8 cellular contexts compared by ENCODE assay signal in the genomic region with DNA sequence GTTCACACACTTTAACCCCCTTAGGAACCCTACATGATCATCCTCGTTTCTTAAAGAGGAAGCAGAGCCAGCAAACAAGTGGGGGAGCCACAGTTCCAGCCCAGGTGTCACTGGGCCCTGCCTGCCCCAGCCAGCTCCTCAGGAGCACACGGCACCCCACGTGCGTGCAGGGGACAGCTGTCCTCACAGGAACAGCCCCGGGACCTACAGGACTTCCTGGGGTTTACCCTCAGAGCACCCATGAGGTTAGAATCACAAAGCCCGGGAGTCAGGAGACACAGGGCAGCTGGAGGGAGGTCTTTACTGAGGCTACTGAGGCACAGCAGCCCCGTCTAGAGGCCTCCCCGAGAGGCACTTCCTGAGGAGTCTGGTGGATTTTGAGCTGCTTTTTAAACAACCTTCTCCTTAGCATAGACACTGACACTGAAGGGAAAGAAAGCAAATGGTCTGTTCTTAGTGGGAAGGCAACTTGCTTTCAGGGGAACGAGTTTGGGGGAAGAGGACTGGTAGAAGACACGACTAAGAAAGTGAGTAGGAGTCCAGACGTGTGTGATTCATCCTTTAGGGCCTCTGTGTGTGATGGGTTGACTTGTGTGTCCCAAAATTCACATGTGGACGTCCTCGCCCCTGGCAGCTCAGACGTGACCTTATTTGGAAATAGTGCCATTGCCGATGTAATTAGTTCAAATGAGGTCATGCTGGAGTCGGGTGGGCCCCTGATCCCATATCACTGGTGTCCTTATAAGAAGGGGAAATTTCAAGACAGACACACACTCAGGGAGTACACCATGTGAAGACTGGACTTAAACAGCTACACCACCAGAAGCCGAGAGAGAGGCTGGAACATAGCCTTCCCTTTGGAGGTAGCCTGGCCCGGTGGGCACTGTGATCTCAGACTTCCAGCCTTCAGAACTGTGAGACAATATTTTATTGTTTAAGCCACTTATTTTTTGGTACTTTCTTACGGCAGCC.
DNase-seq lines count a peak whose midpoint lies in the region; ATAC-seq and TF ChIP-seq lines count a peak whose summit lies in the region.
"Not testable (repeated sequence)": the region's sequence is repeated elsewhere in the genome, so short reads cannot be mapped to it uniquely, and the experiment has no call there.

No MANE protein-coding gene starts in this region.

- peaks cover 44% of the 10 kb centered on the region for H3K4me1 Mint-ChIP-seq in activated CD4-positive, alpha-beta T cell treated with anti-CD3 and anti-CD28 coated beads for 36 hours
- peaks cover 49% of the 10 kb centered on the region for H3K4me1 Mint-ChIP-seq in activated naive CD8-positive, alpha-beta T cell treated with anti-CD3 and anti-CD28 coated beads, Interleukin-2, amount 50 U/mL, for 24 hours

- peak overlapping the region; percentile 54 for H3K9ac ChIP-seq in smooth muscle cell (ENCODE audit: low read depth)

- peaks cover 14% of the 10 kb centered on the region for H4K20me1 ChIP-seq in smooth muscle cell (ENCODE audit: low read depth)

- H3K79me2 ChIP-seq in smooth muscle cell (ENCODE audit: low read depth): peaks cover 35% of the 10 kb centered on the region

- not testable (repeated sequence) for H3K4me1 ChIP-seq in HEK293 (ENCODE audit: control insufficient read depth, insufficient read depth, low read length); smooth muscle cell (ENCODE audit: low read depth)

- not testable (repeated sequence) for TF ChIP-seq CTCF in HEK293 (tag by site-specific recombination; IDR thresholded peaks at IDR 0.05); smooth muscle cell (IDR thresholded peaks at IDR 0.05; ENCODE audit: borderline replicate concordance, insufficient read depth, poor library complexity, severe bottlenecking)

- WGBS in smooth muscle cell (ENCODE audit: low lambda C conversion rate): 47% methylated on average over 14 of the region's 19 CpGs

- ATAC-seq in GM19023 (IDR thresholded peaks at IDR 0.05; ENCODE audit: unreplicated experiment) (peak; percentile 50), HG03521 (IDR thresholded peaks at IDR 0.05; ENCODE audit: unreplicated experiment) (peak; percentile 29), left ventricle myocardium superior (peak; percentile 51)
- ATAC-seq in activated CD4-positive, alpha-beta T cell treated with anti-CD3 and anti-CD28 coated beads for 36 hours: peak; percentile 54
- ATAC-seq in activated naive CD8-positive, alpha-beta T cell treated with anti-CD3 and anti-CD28 coated beads, Interleukin-2, amount 50 U/mL, for 24 hours: peak; percentile 73

- H3K27me3 Mint-ChIP-seq in activated CD4-positive, alpha-beta T cell treated with anti-CD3 and anti-CD28 coated beads for 36 hours; activated naive CD8-positive, alpha-beta T cell treated with anti-CD3 and anti-CD28 coated beads, Interleukin-2, amount 50 U/mL, for 24 hours: not testable (repeated sequence)

- H3K4me3 Mint-ChIP-seq in activated CD4-positive, alpha-beta T cell treated with anti-CD3 and anti-CD28 coated beads for 36 hours: peak overlapping the region; percentile 75
- peak overlapping the region; percentile 91 for H3K4me3 Mint-ChIP-seq in activated naive CD8-positive, alpha-beta T cell treated with anti-CD3 and anti-CD28 coated beads, Interleukin-2, amount 50 U/mL, for 24 hours

- not testable (repeated sequence) for H3K36me3 ChIP-seq in HEK293 (ENCODE audit: control insufficient read depth in 2 of 2, insufficient read depth in 1 of 2, low read length in 2 of 2); smooth muscle cell (ENCODE audit: low read depth)

- not testable (repeated sequence) for H3K4me3 ChIP-seq in HEK293 (ENCODE audit: low read depth, low read length)
- H3K4me3 ChIP-seq in smooth muscle cell: peak overlapping the region; percentile 8

- CTCF ChIA-PET in HEK293 (lab: Yijun Ruan, JAX); activated CD4-positive, alpha-beta T cell treated with anti-CD3 and anti-CD28 coated beads for 36 hours (lab: Charles Lee): not testable (repeated sequence)

- POLR2A ChIA-PET in HEK293 (lab: Yijun Ruan, JAX); activated CD4-positive, alpha-beta T cell treated with anti-CD3 and anti-CD28 coated beads for 36 hours (lab: Charles Lee): not testable (repeated sequence)

- not testable (repeated sequence) for H3K9me3 Mint-ChIP-seq in activated CD4-positive, alpha-beta T cell treated with anti-CD3 and anti-CD28 coated beads for 36 hours (ENCODE audit: low read depth); activated naive CD8-positive, alpha-beta T cell treated with anti-CD3 and anti-CD28 coated beads, Interleukin-2, amount 50 U/mL, for 24 hours

- DNase-seq in AG20443 (ENCODE audit: low spot score): peak; percentile 7
- DNase-seq in activated CD4-positive, alpha-beta T cell treated with anti-CD3 and anti-CD28 coated beads for 36 hours: peak; percentile 65
- DNase-seq in activated naive CD8-positive, alpha-beta T cell treated with anti-CD3 and anti-CD28 coated beads, Interleukin-2, amount 50 U/mL, for 24 hours: peak; percentile 65
- not testable (repeated sequence) for DNase-seq in left ventricle myocardium superior; smooth muscle cell (lab: John Stamatoyannopoulos, UW; ENCODE audit: unreplicated experiment)

- H3K36me3 Mint-ChIP-seq in activated CD4-positive, alpha-beta T cell treated with anti-CD3 and anti-CD28 coated beads for 36 hours (ENCODE audit: low read depth): not testable (repeated sequence)
- peaks cover 19% of the 10 kb centered on the region for H3K36me3 Mint-ChIP-seq in activated naive CD8-positive, alpha-beta T cell treated with anti-CD3 and anti-CD28 coated beads, Interleukin-2, amount 50 U/mL, for 24 hours (ENCODE audit: low read depth)

- H3K27ac Mint-ChIP-seq in activated CD4-positive, alpha-beta T cell treated with anti-CD3 and anti-CD28 coated beads for 36 hours: peak overlapping the region; percentile 98
- H3K27ac Mint-ChIP-seq in activated naive CD8-positive, alpha-beta T cell treated with anti-CD3 and anti-CD28 coated beads, Interleukin-2, amount 50 U/mL, for 24 hours: peak overlapping the region; percentile 98

- H2AFZ ChIP-seq in smooth muscle cell (ENCODE audit: low read depth): not testable (repeated sequence)

- H3K4me2 ChIP-seq in smooth muscle cell: peak overlapping the region; percentile 71

- not testable (repeated sequence) for H3F3A ChIP-seq in smooth muscle cell (ENCODE audit: low read depth)

- not testable (repeated sequence) for H3K9me3 ChIP-seq in HEK293 (ENCODE audit: control insufficient read depth, insufficient read depth, low read depth, low read length); smooth muscle cell (replicated peaks; ENCODE audit: low read depth)

- intact Hi-C loops in activated CD4-positive, alpha-beta T cell treated with anti-CD3 and anti-CD28 coated beads for 36 hours (cut with DNase I, micrococcal nuclease); left ventricle myocardium superior (cut with micrococcal nuclease): not testable (repeated sequence)

- not testable (repeated sequence) for H3K27me3 ChIP-seq in smooth muscle cell (ENCODE audit: low read depth)

- not testable (repeated sequence) for H3K27ac ChIP-seq in HEK293 (ENCODE audit: extremely low read depth, low read depth, low read length)
- peak overlapping the region; percentile 98 for H3K27ac ChIP-seq in smooth muscle cell (ENCODE audit: low read depth)

TF ChIP-seq in HEK293, 187 proteins besides CTCF, POLR2A, EP300 and RAD21:
- TF ChIP-seq ZIC2 (tag by site-specific recombination; IDR thresholded peaks at IDR 0.05): peak; percentile 20; the same call in 1 of the 2 replicates
